ENCODE assay signal across 22 cellular contexts in genomic region chr3:129347446-129347845, GRCh38.
"Had no signal": no experiment of that assay in that cellular context is flagged by ENCODE, and none has a peak within 500 bp of the region (broad histone marks: within the 10 kb centered on the region; RNA-seq: fewer than 3 reads in every experiment).

No MANE protein-coding gene starts in this region.

- H3K36me3 ChIP-seq: esophagus muscularis mucosa, gastroesophageal sphincter, pancreas, sigmoid colon, tibial nerve, upper lobe of right lung, vagina had no signal

- H3K27ac ChIP-seq: epithelial cell of prostate, esophagus muscularis mucosa, gastroesophageal sphincter, pancreas, psoas muscle, sigmoid colon, skin epidermis, testis, tibial nerve, upper lobe of right lung, vagina had no signal

- H3K27me3 ChIP-seq: pancreas, testis, upper lobe of right lung had no signal

- H3K4me3 ChIP-seq: esophagus muscularis mucosa, gastroesophageal sphincter, mucosa of descending colon, pancreas, psoas muscle, sigmoid colon, skin epidermis, testis, tibial nerve, upper lobe of right lung, vagina had no signal

- H3K4me1 ChIP-seq: pancreas, psoas muscle had no signal

- ATAC-seq: effector memory CD8-positive, alpha-beta T cell; gastroesophageal sphincter; left lobe of liver; mucosa of descending colon; naive thymus-derived CD8-positive, alpha-beta T cell; pancreas; psoas muscle; stimulated activated naive B cell treated with anti-CD40 and anti-IgM and Interleukin-4, amounts not matched to agents 10 μg/mL and 1 μg/mL and 100 μg/mL, for 72 hours; stimulated activated naive CD8-positive, alpha-beta T cell treated with anti-CD3 and anti-CD28 coated beads, Interleukin-15, amount 100 ng/mL, for 72 hours; upper lobe of right lung had no signal

- H3K9me3 ChIP-seq: esophagus muscularis mucosa, gastroesophageal sphincter, mucosa of descending colon, pancreas, psoas muscle, sigmoid colon, testis, tibial nerve, upper lobe of right lung, vagina had no signal

- DNase-seq: effector memory CD8-positive, alpha-beta T cell; glutamatergic neuron; islet precursor cell; mammary epithelial cell; naive thymus-derived CD8-positive, alpha-beta T cell; sigmoid colon; stimulated activated CD4-positive, alpha-beta T cell treated with anti-CD3 and anti-CD28 coated beads, Interleukin-2, amount 100 ng/mL, for 24 hours; stimulated activated CD4-positive, alpha-beta T cell treated with anti-CD3 and anti-CD28 coated beads, Interleukin-4, amount 100 ng/mL, for 4 hours; stimulated activated naive B cell treated with anti-CD40 and anti-IgM and Interleukin-4, amounts not matched to agents 10 μg/mL and 1 μg/mL and 100 μg/mL, for 72 hours; stimulated activated naive CD8-positive, alpha-beta T cell treated with anti-CD3 and anti-CD28 coated beads, Interleukin-15, amount 100 ng/mL, for 72 hours; testis; upper lobe of right lung had no signal
